Comparison of ENCODE assay signal across 11 cellular contexts in the genomic region with DNA sequence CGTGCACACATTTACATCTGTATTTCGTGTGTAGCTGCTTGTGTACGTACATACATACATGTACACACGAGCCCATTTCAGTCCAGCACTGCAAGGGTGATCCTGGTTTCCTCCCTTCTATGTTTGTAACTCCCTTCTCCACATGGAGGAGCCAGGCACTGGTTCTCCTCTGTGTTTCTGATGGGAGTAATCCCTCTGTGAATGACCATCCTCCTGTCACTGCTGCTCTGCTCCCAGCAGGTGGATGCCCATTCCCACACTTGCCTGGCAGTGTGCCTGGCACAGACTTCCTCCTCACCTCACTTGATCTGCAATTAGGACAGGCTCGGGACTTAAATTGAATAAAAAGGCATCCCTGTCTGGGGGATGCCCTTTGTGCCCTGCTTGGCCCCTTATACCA. TPM values are rescaled to one million over a fixed set of nuclear protein-coding genes. Genes with fewer than 3 reads are reported as not detected.
DNase-seq lines count a peak whose midpoint lies in the region; ATAC-seq and TF ChIP-seq lines count a peak whose summit lies in the region.
"Had no signal": no experiment of that assay in that cellular context is flagged by ENCODE, and none has a peak within 500 bp of the region (broad histone marks: within the 10 kb centered on the region; RNA-seq: fewer than 3 reads in every experiment).

No MANE protein-coding gene starts in this region.

- H3K27me3 Mint-ChIP-seq in WTC11 (ENCODE audit: low read depth): no peaks in the 10 kb centered on the region
- H3K27me3 Mint-ChIP-seq: activated naive CD4-positive, alpha-beta T cell treated with anti-CD3 and anti-CD28 coated beads, Interleukin-2, amount 10 ng/mL, durations not matched to agents 7 days and 5 days had no signal

- no peaks in the 10 kb centered on the region; the same call in 1 of the 2 replicates for H3K36me3 Mint-ChIP-seq in WTC11

- CTCF ChIA-PET in WTC11 (lab: Charles Lee): no interaction called here

- H3K27ac Mint-ChIP-seq in WTC11: peak overlapping the region; percentile 13; the same call in 1 of the 2 replicates

- no peaks in the 10 kb centered on the region for H3K9me3 Mint-ChIP-seq in WTC11
- H3K9me3 Mint-ChIP-seq: activated naive CD4-positive, alpha-beta T cell treated with anti-CD3 and anti-CD28 coated beads, Interleukin-2, amount 10 ng/mL, durations not matched to agents 7 days and 5 days had no signal

- ATAC-seq in WTC11: no peak
- no peak for ATAC-seq in HG02884 (IDR thresholded peaks at IDR 0.05; ENCODE audit: unreplicated experiment)
- ATAC-seq: Right ventricle myocardium inferior had no signal

- H3K4me1 Mint-ChIP-seq in WTC11: no peaks in the 10 kb centered on the region
- H3K4me1 Mint-ChIP-seq: activated naive CD4-positive, alpha-beta T cell treated with anti-CD3 and anti-CD28 coated beads, Interleukin-2, amount 10 ng/mL, durations not matched to agents 7 days and 5 days had no signal

- no peak overlapping the region for H3K4me3 Mint-ChIP-seq in WTC11
- H3K4me3 Mint-ChIP-seq: activated naive CD4-positive, alpha-beta T cell treated with anti-CD3 and anti-CD28 coated beads, Interleukin-2, amount 10 ng/mL, durations not matched to agents 7 days and 5 days had no signal

- TF ChIP-seq CTCF in WTC11 (IDR thresholded peaks at IDR 0.05): no peak

- POLR2A ChIA-PET in WTC11 (lab: Charles Lee): no interaction called here

- peak; percentile 46 for DNase-seq in activated CD8-positive, alpha-beta memory T cell treated with anti-CD3 and anti-CD28 coated beads, Interleukin-2, amount 50 U/mL, for 48 hours
- no peak for DNase-seq in activated CD8-positive, alpha-beta memory T cell treated with anti-CD3 and anti-CD28 coated beads, Interleukin-2, amount 50 U/mL, for 4 hours
- DNase-seq in WTC11 (ENCODE audit: low spot score) (no peak), glomerular visceral epithelial cell (ENCODE audit: extremely low spot score) (peak; percentile 7), superior temporal gyrus (ENCODE audit: extremely low spot score) (peak; percentile 72), NCI-H1436 treated with DMSO at 0.1 percent for 48 hours (lab: John Stamatoyannopoulos, UW) (no peak), D341Med (ENCODE audit: low spot score) (no peak)
- DNase-seq: activated naive CD4-positive, alpha-beta T cell treated with anti-CD3 and anti-CD28 coated beads, Interleukin-2, amount 10 ng/mL, durations not matched to agents 7 days and 5 days; NCI-H1048 had no signal

TF ChIP-seq in WTC11, 78 proteins besides CTCF, POLR2A, EP300 and RAD21:
- TF ChIP-seq, protein P1, sequence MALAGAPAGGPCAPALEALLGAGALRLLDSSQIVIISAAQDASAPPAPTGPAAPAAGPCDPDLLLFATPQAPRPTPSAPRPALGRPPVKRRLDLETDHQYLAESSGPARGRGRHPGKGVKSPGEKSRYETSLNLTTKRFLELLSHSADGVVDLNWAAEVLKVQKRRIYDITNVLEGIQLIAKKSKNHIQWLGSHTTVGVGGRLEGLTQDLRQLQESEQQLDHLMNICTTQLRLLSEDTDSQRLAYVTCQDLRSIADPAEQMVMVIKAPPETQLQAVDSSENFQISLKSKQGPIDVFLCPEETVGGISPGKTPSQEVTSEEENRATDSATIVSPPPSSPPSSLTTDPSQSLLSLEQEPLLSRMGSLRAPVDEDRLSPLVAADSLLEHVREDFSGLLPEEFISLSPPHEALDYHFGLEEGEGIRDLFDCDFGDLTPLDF (CRISPR knock-in tag; IDR thresholded peaks at IDR 0.05): no peak
- no peak for TF ChIP-seq RORB (CRISPR knock-in tag; IDR thresholded peaks at IDR 0.05)
- TF ChIP-seq SP1 (CRISPR knock-in tag; conservative IDR thresholded peaks at IDR 0.05): no peak
- no peak for TF ChIP-seq SMAD4 (CRISPR knock-in tag; IDR thresholded peaks at IDR 0.05)
- TF ChIP-seq, protein P2, sequence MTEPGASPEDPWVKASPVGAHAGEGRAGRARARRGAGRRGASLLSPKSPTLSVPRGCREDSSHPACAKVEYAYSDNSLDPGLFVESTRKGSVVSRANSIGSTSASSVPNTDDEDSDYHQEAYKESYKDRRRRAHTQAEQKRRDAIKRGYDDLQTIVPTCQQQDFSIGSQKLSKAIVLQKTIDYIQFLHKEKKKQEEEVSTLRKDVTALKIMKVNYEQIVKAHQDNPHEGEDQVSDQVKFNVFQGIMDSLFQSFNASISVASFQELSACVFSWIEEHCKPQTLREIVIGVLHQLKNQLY (CRISPR knock-in tag; IDR thresholded peaks at IDR 0.05): no peak
- TF ChIP-seq JUN (CRISPR knock-in tag; IDR thresholded peaks at IDR 0.05): no peak
- TF ChIP-seq, protein P3, sequence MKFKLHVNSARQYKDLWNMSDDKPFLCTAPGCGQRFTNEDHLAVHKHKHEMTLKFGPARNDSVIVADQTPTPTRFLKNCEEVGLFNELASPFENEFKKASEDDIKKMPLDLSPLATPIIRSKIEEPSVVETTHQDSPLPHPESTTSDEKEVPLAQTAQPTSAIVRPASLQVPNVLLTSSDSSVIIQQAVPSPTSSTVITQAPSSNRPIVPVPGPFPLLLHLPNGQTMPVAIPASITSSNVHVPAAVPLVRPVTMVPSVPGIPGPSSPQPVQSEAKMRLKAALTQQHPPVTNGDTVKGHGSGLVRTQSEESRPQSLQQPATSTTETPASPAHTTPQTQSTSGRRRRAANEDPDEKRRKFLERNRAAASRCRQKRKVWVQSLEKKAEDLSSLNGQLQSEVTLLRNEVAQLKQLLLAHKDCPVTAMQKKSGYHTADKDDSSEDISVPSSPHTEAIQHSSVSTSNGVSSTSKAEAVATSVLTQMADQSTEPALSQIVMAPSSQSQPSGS (CRISPR knock-in tag; IDR thresholded peaks at IDR 0.05; ENCODE audit: borderline replicate concordance, low read depth): no peak
- TF ChIP-seq, protein P4, sequence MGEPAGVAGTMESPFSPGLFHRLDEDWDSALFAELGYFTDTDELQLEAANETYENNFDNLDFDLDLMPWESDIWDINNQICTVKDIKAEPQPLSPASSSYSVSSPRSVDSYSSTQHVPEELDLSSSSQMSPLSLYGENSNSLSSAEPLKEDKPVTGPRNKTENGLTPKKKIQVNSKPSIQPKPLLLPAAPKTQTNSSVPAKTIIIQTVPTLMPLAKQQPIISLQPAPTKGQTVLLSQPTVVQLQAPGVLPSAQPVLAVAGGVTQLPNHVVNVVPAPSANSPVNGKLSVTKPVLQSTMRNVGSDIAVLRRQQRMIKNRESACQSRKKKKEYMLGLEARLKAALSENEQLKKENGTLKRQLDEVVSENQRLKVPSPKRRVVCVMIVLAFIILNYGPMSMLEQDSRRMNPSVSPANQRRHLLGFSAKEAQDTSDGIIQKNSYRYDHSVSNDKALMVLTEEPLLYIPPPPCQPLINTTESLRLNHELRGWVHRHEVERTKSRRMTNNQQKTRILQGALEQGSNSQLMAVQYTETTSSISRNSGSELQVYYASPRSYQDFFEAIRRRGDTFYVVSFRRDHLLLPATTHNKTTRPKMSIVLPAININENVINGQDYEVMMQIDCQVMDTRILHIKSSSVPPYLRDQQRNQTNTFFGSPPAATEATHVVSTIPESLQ (CRISPR knock-in tag; IDR thresholded peaks at IDR 0.05): no peak

RNA-seq across cellular contexts. Expression of a gene that starts 37.1 kb away (rescaled TPM):
- total RNA-seq in WTC11 (2021): 29.3 to 34.5 TPM (median 29.7 TPM) in 3 replicates

RNA-seq across cellular contexts. Expression of a gene that starts 58.0 kb away (rescaled TPM):
- 30.6 to 41.6 TPM (median 36.3 TPM) in 3 replicates for total RNA-seq in WTC11 (2021)

Comparison
In these comparisons a context has a peak if more than half of its experiments do, and no peak if none do; other contexts are left out.
1. DNase-seq: peak in activated CD8-positive, alpha-beta memory T cell treated with anti-CD3 and anti-CD28 coated beads, Interleukin-2, amount 50 U/mL, for 48 hours (single experiment), glomerular visceral epithelial cell (single experiment) and superior temporal gyrus (single experiment); none in activated CD8-positive, alpha-beta memory T cell treated with anti-CD3 and anti-CD28 coated beads, Interleukin-2, amount 50 U/mL, for 4 hours (single experiment), WTC11 (single experiment), NCI-H1436 treated with DMSO at 0.1 percent for 48 hours (single experiment) and D341Med (single experiment).